Comparison of ENCODE assay signal across 8 cellular contexts in genomic region chr3:50347187-50347813, GRCh38. TPM values are rescaled to one million over a fixed set of nuclear protein-coding genes. Genes with fewer than 3 reads are reported as not detected.
A peak's percentile ranks its signal among the peaks of the same experiment; 100 is the strongest.
DNase-seq lines count a peak whose midpoint lies in the region; ATAC-seq, FAIRE-seq and TF ChIP-seq lines count a peak whose summit lies in the region.

No MANE protein-coding gene starts in this region.

- intact Hi-C loops in CD4-positive, alpha-beta memory T cell (cut with micrococcal nuclease): loop anchor here (1.0 kb wide), 2 partner anchors 89 to 195 kb away; no protein-coding TSS in a partner anchor
- intact Hi-C loops in pancreas (cut with DNase I): loop anchor here in 2 of 3 donors (5.0 to 10.0 kb wide), 2 partner anchors 195 to 208 kb away; no protein-coding TSS in a partner anchor

- peaks cover 15% of the 10 kb centered on the region for H3K36me3 ChIP-seq in CD4-positive, alpha-beta memory T cell (ENCODE audit: insufficient read depth, low read length)
- peaks cover 0 to 9% (median 0%) of the 10 kb centered on the region in 3 donors for H3K36me3 ChIP-seq in pancreas

- no peaks in the 10 kb centered on the region for H3K27me3 ChIP-seq in CD4-positive, alpha-beta memory T cell (ENCODE audit: insufficient read depth, low read length)
- H3K27me3 ChIP-seq in pancreas: no peaks in the 10 kb centered on the region

- 26 to 30% methylated on average over 12 to 14 of the region's 14 CpGs for WGBS in pancreas, 2 donors

- FAIRE-seq in pancreas (lab: Jason Lieb, UNC): peak; percentile 37

- H3K4me3 ChIP-seq in CD4-positive, alpha-beta memory T cell (ENCODE audit: low read length in 2 of 2): no peak overlapping the region
- H3K4me3 ChIP-seq in fibroblast of the aortic adventitia (ENCODE audit: low read depth, low read length) (no peak overlapping the region), pancreas (no peak overlapping the region)

- H3K27me3 Mint-ChIP-seq in CD4-positive, alpha-beta memory T cell: no peaks in the 10 kb centered on the region
- no peaks in the 10 kb centered on the region for H3K27me3 Mint-ChIP-seq in activated T-cell treated with anti-CD3 and anti-CD28 coated beads, Interleukin-2, amount 50 U/mL, for 72 hours (ENCODE audit: low read depth)

- peak overlapping the region; percentile 39 for H3K27ac ChIP-seq in CD4-positive, alpha-beta memory T cell (ENCODE audit: low read depth, low read length)
- no peak overlapping the region for H3K27ac ChIP-seq in pancreas

- H3K9me3 ChIP-seq in CD4-positive, alpha-beta memory T cell (ENCODE audit: control insufficient read depth in 1 of 2, low read length in 2 of 2): no peaks in the 10 kb centered on the region
- H3K9me3 ChIP-seq in pancreas: no peaks in the 10 kb centered on the region

- TF ChIP-seq CTCF in fibroblast of the aortic adventitia (IDR thresholded peaks at IDR 0.05; ENCODE audit: insufficient read depth, low read length) (peak; percentile 63), pancreas (IDR thresholded peaks at IDR 0.05) (peak; percentile 25 to 49 (median 36))

- peak overlapping the region in 4 of 8 donors; percentile 32 to 77 (median 40) for H3K4me3 Mint-ChIP-seq in CD4-positive, alpha-beta memory T cell
- H3K4me3 Mint-ChIP-seq in activated T-cell treated with anti-CD3 and anti-CD28 coated beads, Interleukin-2, amount 50 U/mL, for 72 hours: peak overlapping the region in 1 of 2 donors; percentile 53

- no peaks in the 10 kb centered on the region for H3K9me3 Mint-ChIP-seq in CD4-positive, alpha-beta memory T cell
- no peaks in the 10 kb centered on the region for H3K9me3 Mint-ChIP-seq in activated T-cell treated with anti-CD3 and anti-CD28 coated beads, Interleukin-2, amount 50 U/mL, for 72 hours

- peaks cover 0 to 36% of the 10 kb centered on the region in 2 donors for H3K36me3 Mint-ChIP-seq in CD4-positive, alpha-beta memory T cell
- H3K36me3 Mint-ChIP-seq in activated T-cell treated with anti-CD3 and anti-CD28 coated beads, Interleukin-2, amount 50 U/mL, for 72 hours (ENCODE audit: insufficient read depth in 2 of 2): peaks cover 0 to 7% of the 10 kb centered on the region in 2 donors

- no peak for ATAC-seq in activated T-cell treated with anti-CD3 and anti-CD28 coated beads, Interleukin-2, amount 50 U/mL, for 72 hours (replicated peaks in 1 of 2)
- ATAC-seq in pancreas (peak in 3 of 4 donors; percentile 7 to 15 (median 12)), HG03378 (IDR thresholded peaks at IDR 0.05; ENCODE audit: unreplicated experiment) (no peak), HG02852 (IDR thresholded peaks at IDR 0.05; ENCODE audit: unreplicated experiment) (no peak)

- POLR2A ChIA-PET in CD4-positive, alpha-beta memory T cell (lab: Charles Lee; ENCODE audit: partially characterized antibody): interaction anchor here (0.6 to 23.7 kb wide), 10 partner anchors 12 to 271 kb away, joined by 3 to 595 read pairs (median 4); partner anchors contain the start of genes C3orf18, HEMK1, RASSF1 and TMEM115

- peak; percentile 78 to 81 (median 79) for DNase-seq in CD4-positive, alpha-beta memory T cell
- DNase-seq in HS-27A (ENCODE audit: low read depth) (peak; percentile 59), RKO (ENCODE audit: low spot score) (peak; percentile 77), fibroblast of the aortic adventitia (ENCODE audit: low read depth) (peak; percentile 75), pancreas (peak in 4 of 6 donors; percentile 70 to 84 (median 80))
- peak; percentile 73 to 76 for DNase-seq in activated T-cell treated with anti-CD3 and anti-CD28 coated beads, Interleukin-2, amount 50 U/mL, for 72 hours

- H3K4me1 Mint-ChIP-seq in CD4-positive, alpha-beta memory T cell: peaks cover 23 to 87% (median 54%) of the 10 kb centered on the region in 4 donors
- peaks cover 57% of the 10 kb centered on the region for H3K4me1 Mint-ChIP-seq in activated T-cell treated with anti-CD3 and anti-CD28 coated beads, Interleukin-2, amount 50 U/mL, for 72 hours (ENCODE audit: low read depth)

- H3K27ac Mint-ChIP-seq in CD4-positive, alpha-beta memory T cell: peak overlapping the region; percentile 64 to 96 (median 82)
- H3K27ac Mint-ChIP-seq in activated T-cell treated with anti-CD3 and anti-CD28 coated beads, Interleukin-2, amount 50 U/mL, for 72 hours: peak overlapping the region; percentile 27

- peaks cover 65% of the 10 kb centered on the region for H3K4me1 ChIP-seq in CD4-positive, alpha-beta memory T cell (ENCODE audit: insufficient read depth, low read length)
- H3K4me1 ChIP-seq in pancreas: peaks cover 0 to 22% (median 7%) of the 10 kb centered on the region in 3 donors

- CTCF ChIA-PET in CD4-positive, alpha-beta memory T cell (lab: Charles Lee; ENCODE audit: partially characterized antibody): interaction anchor here (0.6 to 4.5 kb wide), 17 partner anchors 9 to 1897 kb away, joined by 3 to 84 read pairs (median 3); partner anchors contain the start of genes CISH, HEMK1, HYAL3 and NAA80

RNA-seq across cellular contexts. Expression of gene ZMYND10, which starts 1.8 kb away (rescaled TPM):
- total RNA-seq in CD4-positive, alpha-beta memory T cell: 1 to 10 TPM; 3.7 to 4.2 TPM
- polyA plus RNA-seq in CD4-positive, alpha-beta memory T cell: not detected
- 1 to 10 TPM; 1.2 TPM for total RNA-seq in activated T-cell treated with anti-CD3 and anti-CD28 coated beads, Interleukin-2, amount 50 U/mL, for 72 hours
- 0.81 and 0.82 TPM in 2 replicates for total RNA-seq in fibroblast of the aortic adventitia (ENCODE audit: low replicate concordance)
- total RNA-seq in pancreas: 1 to 10 TPM in 3 of 6 donors, under 1 TPM in 3; 0.35 to 1.3 (median 1.1) TPM
- polyA plus RNA-seq in pancreas: 1 to 10 TPM; 5.1 to 8.3 TPM

RNA-seq across cellular contexts. Expression of gene NPRL2, which starts 3.3 kb away (rescaled TPM):
- 10 to 100 TPM; 50.0 to 53.0 TPM for total RNA-seq in CD4-positive, alpha-beta memory T cell
- polyA plus RNA-seq in CD4-positive, alpha-beta memory T cell: 10 to 100 TPM; 39.6 to 41.9 TPM
- total RNA-seq in activated T-cell treated with anti-CD3 and anti-CD28 coated beads, Interleukin-2, amount 50 U/mL, for 72 hours: 10 to 100 TPM; 46.0 to 46.4 TPM
- total RNA-seq in fibroblast of the aortic adventitia (ENCODE audit: low replicate concordance) (9.4 and 19.7 TPM in 2 replicates), pancreas (10 to 100 TPM; 17.1 to 29.2 (median 18.6) TPM)
- 10 to 100 TPM; 40.9 to 41.8 TPM for polyA plus RNA-seq in pancreas

RNA-seq across cellular contexts. Expression of gene CYB561D2, which starts 3.4 kb away (rescaled TPM):
- total RNA-seq in CD4-positive, alpha-beta memory T cell: 10 to 100 TPM; 39.6 to 40.0 TPM
- 10 to 100 TPM; 66.2 to 68.3 TPM for polyA plus RNA-seq in CD4-positive, alpha-beta memory T cell
- total RNA-seq in activated T-cell treated with anti-CD3 and anti-CD28 coated beads, Interleukin-2, amount 50 U/mL, for 72 hours: 10 to 100 TPM; 16.1 to 17.0 TPM
- total RNA-seq in fibroblast of the aortic adventitia (ENCODE audit: low replicate concordance) (12.2 and 15.8 TPM in 2 replicates), pancreas (10 to 100 TPM in 4 of 6 donors, 1 to 10 TPM in 2; 8.6 to 14.2 (median 12.8) TPM)
- 10 to 100 TPM; 15.3 to 30.4 TPM for polyA plus RNA-seq in pancreas

RNA-seq across cellular contexts. Expression of gene RASSF1, which starts 6.7 kb away (rescaled TPM):
- 10 to 100 TPM; 81.9 to 86.9 TPM for total RNA-seq in CD4-positive, alpha-beta memory T cell
- polyA plus RNA-seq in CD4-positive, alpha-beta memory T cell: 10 to 100 TPM; 37.5 to 62.3 TPM
- total RNA-seq in activated T-cell treated with anti-CD3 and anti-CD28 coated beads, Interleukin-2, amount 50 U/mL, for 72 hours: 10 to 100 TPM; 51.4 to 61.6 TPM
- 20.4 and 45.7 TPM in 2 replicates for total RNA-seq in fibroblast of the aortic adventitia (ENCODE audit: low replicate concordance)
- 10 to 100 TPM; 10.3 to 23.0 (median 12.2) TPM for total RNA-seq in pancreas
- 10 to 100 TPM; 17.5 to 29.5 TPM for polyA plus RNA-seq in pancreas

RNA-seq across cellular contexts. Expression of gene TMEM115, which starts 12.0 kb away (rescaled TPM):
- 10 to 100 TPM; 31.1 to 34.6 TPM for total RNA-seq in CD4-positive, alpha-beta memory T cell
- 10 to 100 TPM; 28.6 to 38.4 TPM for polyA plus RNA-seq in CD4-positive, alpha-beta memory T cell
- 10 to 100 TPM; 21.5 to 22.6 TPM for total RNA-seq in activated T-cell treated with anti-CD3 and anti-CD28 coated beads, Interleukin-2, amount 50 U/mL, for 72 hours
- total RNA-seq in fibroblast of the aortic adventitia (ENCODE audit: low replicate concordance) (47.9 and 48.9 TPM in 2 replicates), pancreas (10 to 100 TPM; 13.8 to 22.3 (median 16.1) TPM)
- polyA plus RNA-seq in pancreas: 10 to 100 TPM; 25.0 to 29.2 TPM

Comparison
In these comparisons a context has a peak if more than half of its experiments do, and no peak if none do; other contexts are left out.
1. ATAC-seq: peak in pancreas (3 of 4); none in activated T-cell treated with anti-CD3 and anti-CD28 coated beads, Interleukin-2, amount 50 U/mL, for 72 hours (0 of 2), HG03378 (single experiment) and HG02852 (single experiment).
2. Peak in every context shown above with its lines, with median percentiles within 50 percentile points of each other: DNase-seq.